22 cellular contexts compared by ENCODE assay signal in the genomic region with DNA sequence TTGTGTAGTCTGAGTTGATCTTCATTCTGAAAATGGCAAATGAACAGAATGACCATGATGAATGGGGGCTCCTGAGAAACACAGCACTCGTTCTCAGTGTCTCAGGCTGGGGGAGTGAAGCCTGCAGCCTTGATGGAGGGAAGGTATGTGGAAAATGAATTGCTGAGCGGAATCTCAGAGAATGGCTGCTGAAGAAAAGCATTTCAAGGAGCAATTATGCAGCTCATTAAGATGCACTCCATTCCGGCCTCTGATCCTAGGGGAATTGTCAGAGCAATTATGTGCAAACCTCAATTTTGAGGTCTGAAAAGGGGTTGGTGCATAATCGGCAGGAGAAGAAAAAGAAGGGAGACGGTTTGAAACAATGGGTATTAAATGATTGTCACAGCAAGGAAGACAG.
DNase-seq lines count a peak whose midpoint lies in the region; ATAC-seq lines count a peak whose summit lies in the region.
"Had no signal": no experiment of that assay in that cellular context is flagged by ENCODE, and none has a peak within 500 bp of the region (broad histone marks: within the 10 kb centered on the region; RNA-seq: fewer than 3 reads in every experiment).

No MANE protein-coding gene starts in this region.

- no peaks in the 10 kb centered on the region for H3K27me3 Mint-ChIP-seq in activated naive CD4-positive, alpha-beta T cell treated with anti-CD3 and anti-CD28 coated beads, Interleukin-2, amount 50 U/mL, for 24 hours
- H3K27me3 Mint-ChIP-seq: activated naive CD4-positive, alpha-beta T cell treated with anti-CD3 and anti-CD28 coated beads, Interleukin-2, amount 10 ng/mL, durations not matched to agents 7 days and 5 days; naive thymus-derived CD8-positive, alpha-beta T cell had no signal

- H3K36me3 Mint-ChIP-seq in activated naive CD4-positive, alpha-beta T cell treated with anti-CD3 and anti-CD28 coated beads, Interleukin-2, amount 50 U/mL, for 24 hours, result peaks cover 3% of the 10 kb centered on the region
- peaks cover 0 to 5% of the 10 kb centered on the region in 2 donors for H3K36me3 Mint-ChIP-seq in activated naive CD4-positive, alpha-beta T cell treated with anti-CD3 and anti-CD28 coated beads, Interleukin-2, amount 50 U/mL, for 72 hours

- ATAC-seq in activated naive CD4-positive, alpha-beta T cell treated with anti-CD3 and anti-CD28 coated beads, Interleukin-2, amount 50 U/mL, for 72 hours, result no peak
- ATAC-seq: activated T-cell treated with anti-CD3 and anti-CD28 coated beads, Interleukin-2, amount 50 U/mL, for 4 hours; left lung; naive thymus-derived CD8-positive, alpha-beta T cell had no signal

- DNase-seq in activated naive CD4-positive, alpha-beta T cell treated with anti-CD3 and anti-CD28 coated beads, Interleukin-2, amount 50 U/mL, for 72 hours (ENCODE audit: low spot score in 2 of 2), result no peak
- DNase-seq in SK-N-MC (ENCODE audit: low read depth, low spot score) (no peak), islet precursor cell (peak; percentile 93), NCI-H774 (lab: John Stamatoyannopoulos, UW) (no peak), NCI-H2196 (lab: John Stamatoyannopoulos, UW; ENCODE audit: unreplicated experiment) (no peak), RPMI8226 (no peak)
- no peak for DNase-seq in activated CD4-positive, alpha-beta T cell treated with anti-CD3 and anti-CD28 coated beads, Interleukin-2, amount 50 U/mL, for 48 hours
- DNase-seq: activated naive CD4-positive, alpha-beta T cell treated with anti-CD3 and anti-CD28 coated beads, Interleukin-2, amount 10 ng/mL, durations not matched to agents 7 days and 5 days; activated T-cell treated with anti-CD3 and anti-CD28 coated beads, Interleukin-2, amount 50 U/mL, for 4 hours; anterior cingulate cortex; caudate nucleus; dermis blood vessel endothelial cell; KBM-7; left lung; MM.1S; naive thymus-derived CD8-positive, alpha-beta T cell; NCI-H1930; NCI-H510A treated with DMSO at 0.1 percent for 48 hours; stimulated activated CD8-positive, alpha-beta memory T cell treated with anti-CD3 and anti-CD28 coated beads, Interleukin-4, amount 100 ng/mL, for 48 hours; substantia nigra had no signal

- peak overlapping the region; percentile 10 for H3K27ac Mint-ChIP-seq in activated naive CD4-positive, alpha-beta T cell treated with anti-CD3 and anti-CD28 coated beads, Interleukin-2, amount 50 U/mL, for 24 hours
- peak overlapping the region in 1 of 2 donors; percentile 3 for H3K27ac Mint-ChIP-seq in activated naive CD4-positive, alpha-beta T cell treated with anti-CD3 and anti-CD28 coated beads, Interleukin-2, amount 50 U/mL, for 72 hours
- H3K27ac Mint-ChIP-seq: activated naive CD4-positive, alpha-beta T cell treated with anti-CD3 and anti-CD28 coated beads, Interleukin-2, amount 10 ng/mL, durations not matched to agents 7 days and 5 days had no signal

- H3K9me3 ChIP-seq in SK-N-MC (ENCODE audit: low read depth, low read length), result no peaks in the 10 kb centered on the region
- H3K9me3 ChIP-seq: BLaER1 treated with 17β-estradiol and CSF1 and Interleukin-3, amounts not matched to agents 10 nM and 100 nM; left lung had no signal

- no peak overlapping the region for H3K4me3 Mint-ChIP-seq in activated naive CD4-positive, alpha-beta T cell treated with anti-CD3 and anti-CD28 coated beads, Interleukin-2, amount 50 U/mL, for 24 hours
- H3K4me3 Mint-ChIP-seq: activated naive CD4-positive, alpha-beta T cell treated with anti-CD3 and anti-CD28 coated beads, Interleukin-2, amount 10 ng/mL, durations not matched to agents 7 days and 5 days; activated T-cell treated with anti-CD3 and anti-CD28 coated beads, Interleukin-2, amount 50 U/mL, for 4 hours; naive thymus-derived CD8-positive, alpha-beta T cell had no signal

- no peak overlapping the region for H3K9ac ChIP-seq in SK-N-MC (ENCODE audit: insufficient read length)
- H3K9ac ChIP-seq: BLaER1 treated with 17β-estradiol and CSF1 and Interleukin-3, amounts not matched to agents 10 nM and 100 nM had no signal

- H3K27ac ChIP-seq in SK-N-MC, result no peak overlapping the region
- H3K27ac ChIP-seq: BLaER1 treated with 17β-estradiol and CSF1 and Interleukin-3, amounts not matched to agents 10 nM and 100 nM; left lung had no signal

- peaks cover 11% of the 10 kb centered on the region for H3K4me1 Mint-ChIP-seq in activated naive CD4-positive, alpha-beta T cell treated with anti-CD3 and anti-CD28 coated beads, Interleukin-2, amount 50 U/mL, for 24 hours

- H3K9me3 Mint-ChIP-seq in activated naive CD4-positive, alpha-beta T cell treated with anti-CD3 and anti-CD28 coated beads, Interleukin-2, amount 50 U/mL, for 24 hours, result no peaks in the 10 kb centered on the region
- no peaks in the 10 kb centered on the region for H3K9me3 Mint-ChIP-seq in activated naive CD4-positive, alpha-beta T cell treated with anti-CD3 and anti-CD28 coated beads, Interleukin-2, amount 50 U/mL, for 72 hours
- H3K9me3 Mint-ChIP-seq: activated naive CD4-positive, alpha-beta T cell treated with anti-CD3 and anti-CD28 coated beads, Interleukin-2, amount 10 ng/mL, durations not matched to agents 7 days and 5 days; activated T-cell treated with anti-CD3 and anti-CD28 coated beads, Interleukin-2, amount 50 U/mL, for 4 hours had no signal

- no peaks in the 10 kb centered on the region for H3K36me3 ChIP-seq in SK-N-MC (ENCODE audit: insufficient read depth, low read length)
- H3K36me3 ChIP-seq: left lung had no signal

- 0 out of 2 replicates have a peak overlapping the region, but pooled peaks have one; percentile 1 for H3K4me3 ChIP-seq in SK-N-MC
- H3K4me3 ChIP-seq: BLaER1 treated with 17β-estradiol and CSF1 and Interleukin-3, amounts not matched to agents 10 nM and 100 nM; left lung had no signal
